ENCODE assay signal across 12 cellular contexts in genomic region chr17:79018045-79018695, GRCh38. TPM values are rescaled to one million over a fixed set of nuclear protein-coding genes. Genes with fewer than 3 reads are reported as not detected.
"Had no signal": no experiment of that assay in that cellular context is flagged by ENCODE, and none has a peak within 500 bp of the region (broad histone marks: within the 10 kb centered on the region; RNA-seq: fewer than 3 reads in every experiment).

No MANE protein-coding gene starts in this region.

- H3K27ac Mint-ChIP-seq: activated CD4-positive, alpha-beta T cell treated with anti-CD3 and anti-CD28 coated beads, Interleukin-2, amount 10 ng/mL, durations not matched to agents 24 days and 14 days; activated T-helper 2 cell treated with anti-CD3 and anti-CD28 coated beads, Interferon-gamma antibody, Interleukin-2, Interleukin-4, amounts not matched to agents 10 μg/mL and 5 μg/mL and 100 μg/mL, durations not matched to agents 14 hours and 24 hours and 36 hours; brain; dendritic cell treated with granulocyte-macrophage colony-stimulating factor and Interleukin-4, amounts not matched to agents 40 ng/mL and 50 ng/mL, for 4 days; mesothelial cell of epicardium; stimulated activated memory B cell treated with anti-CD40 and anti-IgM and Interleukin-4, amounts not matched to agents 10 μg/mL and 1 μg/mL and 100 μg/mL, for 72 hours; T-cell had no signal

- H3K36me3 Mint-ChIP-seq: brain; stimulated activated memory B cell treated with anti-CD40 and anti-IgM and Interleukin-4, amounts not matched to agents 10 μg/mL and 1 μg/mL and 100 μg/mL, for 72 hours; T-cell had no signal

- ATAC-seq: left lobe of liver; stimulated activated memory B cell treated with anti-CD40 and anti-IgM and Interleukin-4, amounts not matched to agents 10 μg/mL and 1 μg/mL and 100 μg/mL, for 72 hours; T-cell had no signal

- H3K4me1 Mint-ChIP-seq: activated CD4-positive, alpha-beta T cell treated with anti-CD3 and anti-CD28 coated beads, Interleukin-2, amount 10 ng/mL, durations not matched to agents 24 days and 14 days; stimulated activated memory B cell treated with anti-CD40 and anti-IgM and Interleukin-4, amounts not matched to agents 10 μg/mL and 1 μg/mL and 100 μg/mL, for 72 hours; T-cell had no signal

- H3K4me3 Mint-ChIP-seq: activated CD4-positive, alpha-beta T cell treated with anti-CD3 and anti-CD28 coated beads, Interleukin-2, amount 10 ng/mL, durations not matched to agents 24 days and 14 days; brain; dendritic cell treated with granulocyte-macrophage colony-stimulating factor and Interleukin-4, amounts not matched to agents 40 ng/mL and 50 ng/mL, for 4 days; mesothelial cell of epicardium; stimulated activated memory B cell treated with anti-CD40 and anti-IgM and Interleukin-4, amounts not matched to agents 10 μg/mL and 1 μg/mL and 100 μg/mL, for 72 hours; T-cell had no signal

- DNase-seq: activated CD4-positive, alpha-beta T cell treated with anti-CD3 and anti-CD28 coated beads, Interleukin-2, amount 10 ng/mL, durations not matched to agents 24 days and 14 days; activated naive CD4-positive, alpha-beta T cell treated with anti-CD3 and anti-CD28 coated beads, Interleukin-2, amount 50 U/mL, for 16 hours; amniotic stem cell; glutamatergic neuron; T-cell had no signal

- H3K27ac ChIP-seq: SK-N-MC had no signal

- H3K4me3 ChIP-seq: SK-N-MC had no signal

RNA-seq across cellular contexts. Expression of gene C1QTNF1, which starts 5.8 kb away (rescaled TPM):
- total RNA-seq: activated CD4-positive, alpha-beta T cell treated with anti-CD3 and anti-CD28 coated beads, Interleukin-2, amount 10 ng/mL, durations not matched to agents 24 days and 14 days; activated T-helper 2 cell treated with anti-CD3 and anti-CD28 coated beads, Interferon-gamma antibody, Interleukin-2, Interleukin-4, amounts not matched to agents 10 μg/mL and 5 μg/mL and 100 μg/mL, durations not matched to agents 14 hours and 24 hours and 36 hours had no signal
